29 cellular contexts compared by ENCODE assay signal in the genomic region with DNA sequence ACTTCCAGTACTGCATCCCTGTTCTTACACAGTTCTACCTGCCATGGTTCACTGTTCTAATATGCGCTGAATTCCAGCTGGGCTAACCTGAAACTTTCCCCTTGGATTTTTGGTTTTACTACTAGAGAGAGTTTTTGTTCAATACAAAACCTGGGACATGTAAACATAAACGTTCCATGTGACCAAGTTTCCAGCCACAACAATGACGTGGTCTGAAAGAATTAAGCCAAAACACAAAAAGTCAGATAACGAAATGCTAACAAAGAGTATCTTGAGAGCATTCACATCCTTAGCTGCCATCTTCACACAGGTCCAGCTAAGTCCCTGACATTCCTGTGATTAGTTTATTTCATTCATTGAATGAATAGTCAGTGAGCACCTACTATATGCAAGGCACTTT.
"Had no signal": no experiment of that assay in that cellular context is flagged by ENCODE, and none has a peak within 500 bp of the region (broad histone marks: within the 10 kb centered on the region; RNA-seq: fewer than 3 reads in every experiment).

No MANE protein-coding gene starts in this region.

- H3K4me3 ChIP-seq: hepatocyte, lower lobe of right lung, neural progenitor cell, ovary, prostate gland, skin epidermis, stomach, thoracic aorta, tibial artery, uterus had no signal

- H3K27me3 ChIP-seq: hepatocyte, neural progenitor cell, neutrophil, ovary, stomach, tibial artery, uterus had no signal

- H3K4me3 Mint-ChIP-seq: naive thymus-derived CD8-positive, alpha-beta T cell; nephron; neural progenitor cell; stimulated activated naive B cell treated with anti-CD40 and anti-IgM and Interleukin-4, amounts not matched to agents 10 μg/mL and 1 μg/mL and 100 μg/mL, for 72 hours had no signal

- H3K4me1 ChIP-seq: lower lobe of right lung, neural progenitor cell, prostate gland, stomach, uterus had no signal

- H3K36me3 ChIP-seq: lower lobe of right lung, neural progenitor cell, neutrophil, ovary, prostate gland, stomach, thoracic aorta, tibial artery, uterus had no signal

- H3K9me3 ChIP-seq: lower lobe of right lung, neutrophil, ovary, prostate gland, uterus had no signal

- ATAC-seq: left cardiac atrium; left lobe of liver; lower lobe of right lung; naive thymus-derived CD8-positive, alpha-beta T cell; right cardiac atrium; sciatic nerve; stimulated activated naive B cell treated with anti-CD40 and anti-IgM and Interleukin-4, amounts not matched to agents 10 μg/mL and 1 μg/mL and 100 μg/mL, for 72 hours; stimulated activated naive CD8-positive, alpha-beta T cell treated with anti-CD3 and anti-CD28 coated beads, Interleukin-15, Interleukin-2, amounts not matched to agents 100 U/mL and 50 U/mL, for 24 hours had no signal

- H3K4me1 Mint-ChIP-seq: naive thymus-derived CD8-positive, alpha-beta T cell; nephron; neural progenitor cell; stimulated activated naive B cell treated with anti-CD40 and anti-IgM and Interleukin-4, amounts not matched to agents 10 μg/mL and 1 μg/mL and 100 μg/mL, for 72 hours had no signal

- H3K27ac Mint-ChIP-seq: naive thymus-derived CD8-positive, alpha-beta T cell; nephron; neural progenitor cell; stimulated activated naive B cell treated with anti-CD40 and anti-IgM and Interleukin-4, amounts not matched to agents 10 μg/mL and 1 μg/mL and 100 μg/mL, for 72 hours had no signal

- H3K36me3 Mint-ChIP-seq: neural progenitor cell; stimulated activated naive B cell treated with anti-CD40 and anti-IgM and Interleukin-4, amounts not matched to agents 10 μg/mL and 1 μg/mL and 100 μg/mL, for 72 hours had no signal

- H3K27ac ChIP-seq: hepatocyte, lower lobe of right lung, neural progenitor cell, neutrophil, ovary, prostate gland, skin epidermis, stomach, thoracic aorta, tibial artery, uterus had no signal

- DNase-seq: islet precursor cell; left cardiac atrium; lower lobe of right lung; mammary epithelial cell; mesenchymal stem cell; naive thymus-derived CD8-positive, alpha-beta T cell; occipital lobe; ovary; retina; right cardiac atrium; stimulated activated CD4-positive, alpha-beta T cell treated with anti-CD3 and anti-CD28 coated beads, Interleukin-12 subunit alpha, Interleukin-12 subunit beta, amount 100 ng/mL, for 4 hours; stimulated activated CD4-positive, alpha-beta T cell treated with anti-CD3 and anti-CD28 coated beads, Interleukin-15, amount 100 ng/mL, for 24 hours; stimulated activated CD4-positive, alpha-beta T cell treated with anti-CD3 and anti-CD28 coated beads, Interleukin-2, amount 100 ng/mL, for 24 hours; stimulated activated CD4-positive, alpha-beta T cell treated with anti-CD3 and anti-CD28 coated beads, Interleukin-4, amount 100 ng/mL, for 1 hour; stimulated activated naive B cell treated with anti-CD40 and anti-IgM and Interleukin-4, amounts not matched to agents 10 μg/mL and 1 μg/mL and 100 μg/mL, for 72 hours; stimulated activated naive CD8-positive, alpha-beta T cell treated with anti-CD3 and anti-CD28 coated beads, Interleukin-15, Interleukin-2, amounts not matched to agents 100 U/mL and 50 U/mL, for 24 hours; stomach; tibial artery; trophoblast cell; uterus had no signal
